Comparison of ENCODE assay signal across 8 cellular contexts in the genomic region with DNA sequence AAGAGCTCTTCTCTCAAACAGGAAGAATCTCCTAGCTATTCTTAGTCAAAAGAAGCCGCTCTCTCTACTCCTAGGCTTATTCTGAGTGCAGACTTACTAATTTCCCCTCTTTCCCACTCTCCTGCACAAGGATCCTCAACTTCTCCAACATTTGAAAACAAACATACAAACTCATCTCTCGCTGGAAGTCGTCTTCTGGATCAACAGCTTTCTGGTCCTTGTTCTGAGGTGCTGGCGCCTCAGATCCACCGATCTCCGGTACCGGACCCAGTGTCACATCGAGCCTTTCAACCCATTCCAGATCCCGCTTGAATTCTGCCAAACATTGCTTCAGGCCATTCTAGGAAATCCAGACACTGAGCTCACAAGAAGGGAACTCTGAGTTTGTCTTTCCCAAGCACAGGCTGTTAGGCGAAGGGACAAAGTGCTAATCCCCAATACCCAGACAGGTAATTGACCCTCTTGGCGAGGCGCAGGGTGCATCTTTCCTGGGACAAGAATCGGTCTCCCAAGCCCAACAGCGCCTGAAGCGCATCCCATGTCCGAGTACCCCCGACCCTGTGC. TPM values are rescaled to one million over a fixed set of nuclear protein-coding genes. Genes with fewer than 3 reads are reported as not detected.
A peak's percentile ranks its signal among the peaks of the same experiment; 100 is the strongest.
DNase-seq lines count a peak whose midpoint lies in the region; ATAC-seq and TF ChIP-seq lines count a peak whose summit lies in the region.

No MANE protein-coding gene starts in this region.

- no peak for TF ChIP-seq CTCF in fibroblast of pulmonary artery (IDR thresholded peaks at IDR 0.05; ENCODE audit: low read length, missing control alignments)
- no peak for TF ChIP-seq CTCF in retinal pigment epithelial cell (conservative IDR thresholded peaks at IDR 0.05; ENCODE audit: low read depth, low read length)

- no peak overlapping the region; the same call in 1 of the 2 replicates for H3K27ac ChIP-seq in SJCRH30

- H3K4me1 ChIP-seq in SJCRH30 = peaks cover 3% of the 10 kb centered on the region; the same call in 1 of the 2 replicates

- ATAC-seq in HG02973 (IDR thresholded peaks at IDR 0.05; ENCODE audit: unreplicated experiment) = no peak

- H3K27me3 ChIP-seq in SJCRH30 = no peaks in the 10 kb centered on the region

- peak; percentile 42 for DNase-seq in NCI-H82 (lab: John Stamatoyannopoulos, UW)
- no peak for DNase-seq in NCI-H82 treated with DMSO at 0.1 percent for 48 hours (lab: John Stamatoyannopoulos, UW; ENCODE audit: unreplicated experiment)
- DNase-seq in SJCRH30 = no peak
- peak; percentile 8 for DNase-seq in fibroblast of pulmonary artery (ENCODE audit: low read depth)
- DNase-seq in retinal pigment epithelial cell (ENCODE audit: low read depth) = no peak
- no peak for DNase-seq in NCI-H526 (lab: John Stamatoyannopoulos, UW)
- DNase-seq in activated effector memory CD4-positive, alpha-beta T cell treated with anti-CD3 and anti-CD28 coated beads, Interleukin-2, amount 50 U/mL, for 16 hours = no peak

- H3K36me3 ChIP-seq in SJCRH30 = peaks cover 22% of the 10 kb centered on the region

- H3K4me3 ChIP-seq in SJCRH30 = peak overlapping the region; percentile 76
- peak overlapping the region; percentile 96 for H3K4me3 ChIP-seq in fibroblast of pulmonary artery (replicated peaks; ENCODE audit: low read depth, low read length)
- H3K4me3 ChIP-seq in retinal pigment epithelial cell (ENCODE audit: low read length) = peak overlapping the region; percentile 95

- no peaks in the 10 kb centered on the region; the same call in 1 of the 2 replicates for H3K9me3 ChIP-seq in SJCRH30 (replicated peaks)

RNA-seq across cellular contexts. Expression of a gene that starts 0.7 kb away (rescaled TPM):
- total RNA-seq in SJCRH30 (2014; rRNA removed; shearing (Covaris generic)) = 95.8 and 97.2 TPM in 2 replicates

RNA-seq across cellular contexts. Expression of a gene that starts 0.7 kb away (rescaled TPM):
- 0.04 TPM in 1 of 2 replicates, not detected in the other for total RNA-seq in SJCRH30 (2014; rRNA removed; shearing (Covaris generic))

Comparison
In these comparisons a context has a peak if more than half of its experiments do, and no peak if none do; other contexts are left out.
1. DNase-seq: peak in NCI-H82 (single experiment) and fibroblast of pulmonary artery (single experiment); none in NCI-H82 treated with DMSO at 0.1 percent for 48 hours (single experiment), SJCRH30 (0 of 2), retinal pigment epithelial cell (single experiment), NCI-H526 (0 of 2) and activated effector memory CD4-positive, alpha-beta T cell treated with anti-CD3 and anti-CD28 coated beads, Interleukin-2, amount 50 U/mL, for 16 hours (single experiment).
2. Peak in every context shown above with its lines, with median percentiles within 50 percentile points of each other: H3K4me3 ChIP-seq.